ENCODE assay signal across 11 cellular contexts in genomic region chr7:49630513-49630912, GRCh38.
"Had no signal": no experiment of that assay in that cellular context is flagged by ENCODE, and none has a peak within 500 bp of the region (broad histone marks: within the 10 kb centered on the region; RNA-seq: fewer than 3 reads in every experiment).

No MANE protein-coding gene starts in this region.

- H3K9me3 ChIP-seq: psoas muscle had no signal

- H3K4me3 ChIP-seq: psoas muscle, smooth muscle cell had no signal

- ATAC-seq: naive thymus-derived CD4-positive, alpha-beta T cell; psoas muscle had no signal

- DNase-seq: cerebellar nuclear complex; dermis blood vessel endothelial cell; islet precursor cell; mesendoderm; naive thymus-derived CD4-positive, alpha-beta T cell; nephron progenitor cell; psoas muscle; stimulated activated CD4-positive, alpha-beta T cell treated with anti-CD3 and anti-CD28 coated beads, Interleukin-2, amount 100 ng/mL, for 48 hours; stimulated activated naive CD4-positive, alpha-beta T cell treated with Interleukin-2 at 50 U/mL for 16 hours; trophoblast cell had no signal

- H3K4me2 ChIP-seq: smooth muscle cell had no signal

- H3K4me1 ChIP-seq: psoas muscle had no signal

- H3K27ac ChIP-seq: psoas muscle had no signal
